Comparison of ENCODE assay signal across 20 cellular contexts in the genomic region with DNA sequence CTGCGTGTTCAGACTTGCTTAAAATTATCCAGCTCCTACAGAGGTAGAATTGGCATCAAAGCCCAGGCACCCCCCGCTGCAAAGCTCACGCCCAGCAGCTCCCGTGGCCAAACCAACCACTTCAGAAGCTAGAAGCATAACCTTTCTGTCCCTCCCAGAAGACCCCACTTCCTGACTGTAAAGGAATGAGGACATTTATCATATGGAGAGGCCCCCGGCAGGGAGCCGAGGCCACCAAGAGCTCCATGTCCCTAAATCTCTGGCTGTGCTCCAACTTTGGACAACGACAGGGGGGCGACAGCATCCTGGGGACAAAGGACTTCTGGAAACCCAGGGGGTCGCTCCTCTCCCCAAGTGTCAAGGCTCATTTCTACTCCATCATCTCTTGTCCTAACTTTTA.
DNase-seq lines count a peak whose midpoint lies in the region; ATAC-seq and TF ChIP-seq lines count a peak whose summit lies in the region.
"Had no signal": no experiment of that assay in that cellular context is flagged by ENCODE, and none has a peak within 500 bp of the region (broad histone marks: within the 10 kb centered on the region; RNA-seq: fewer than 3 reads in every experiment).

No MANE protein-coding gene starts in this region.

- no peak overlapping the region for H3K23ac ChIP-seq in H9 (ENCODE audit: insufficient read length, low read depth, low read length)

- H2AFZ ChIP-seq in H9 (ENCODE audit: low read length), result no peak overlapping the region
- H2AFZ ChIP-seq: GM23338 had no signal

- no peaks in the 10 kb centered on the region for H3K23me2 ChIP-seq in H9 (ENCODE audit: insufficient read length, low read depth, low read length, poor library complexity, severe bottlenecking)

- no CpG with 5 or more reads among the region's 9 CpGs for WGBS in H9 (ENCODE audit: extremely low coverage, insufficient read length, low lambda C conversion rate)

- peak; percentile 19 for DNase-seq in activated CD8-positive, alpha-beta memory T cell treated with anti-CD3 and anti-CD28 coated beads, Interleukin-2, amount 10 ng/mL, durations not matched to agents 7 days and 5 days
- no peak for DNase-seq in activated CD8-positive, alpha-beta memory T cell treated with anti-CD3 and anti-CD28 coated beads, Interleukin-2, amount 50 U/mL, for 48 hours
- DNase-seq in H9, result peak; percentile 11
- peak; percentile 53 for DNase-seq in left kidney (ENCODE audit: low read depth, low spot score)
- DNase-seq in osteocyte (ENCODE audit: extremely low spot score, unreplicated experiment), result peak; percentile 76
- no peak for DNase-seq in upper lobe of right lung
- DNase-seq in endothelial cell (ENCODE audit: low spot score), result no peak
- no peak for DNase-seq in effector memory CD8-positive, alpha-beta T cell
- DNase-seq: Caco-2; CD4-positive, CD25-positive, alpha-beta regulatory T cell; CD8-positive, alpha-beta T cell; DMS153; DND-41; HFFc6 had no signal

- ATAC-seq in activated CD8-positive, alpha-beta memory T cell treated with anti-CD3 and anti-CD28 coated beads, Interleukin-2, amount 10 ng/mL, durations not matched to agents 7 days and 5 days, result no peak
- ATAC-seq in upper lobe of right lung, result no peak
- no peak for ATAC-seq in effector memory CD8-positive, alpha-beta T cell (replicated peaks)
- ATAC-seq: CD8-positive, alpha-beta T cell; GM23338 had no signal

- no peak overlapping the region for H2BK20ac ChIP-seq in H9 (ENCODE audit: low read depth, low read length, poor library complexity, severe bottlenecking)

- no peak overlapping the region for H4K5ac ChIP-seq in H9 (ENCODE audit: insufficient read length, low read depth, low read length)

- no peaks in the 10 kb centered on the region for H3K79me2 ChIP-seq in H9 (ENCODE audit: insufficient read depth, low read length)

- H3K36me3 ChIP-seq in upper lobe of right lung, result no peaks in the 10 kb centered on the region
- H3K36me3 ChIP-seq: BLaER1, HAP-1 had no signal

- H2BK120ac ChIP-seq in H9 (ENCODE audit: low read depth, low read length, poor library complexity, severe bottlenecking), result no peak overlapping the region

- no peaks in the 10 kb centered on the region for H3K27me3 Mint-ChIP-seq in activated CD8-positive, alpha-beta memory T cell treated with anti-CD3 and anti-CD28 coated beads, Interleukin-2, amount 10 ng/mL, durations not matched to agents 7 days and 5 days
- H3K27me3 Mint-ChIP-seq in H9 (ENCODE audit: low read depth) (peaks cover 2% of the 10 kb centered on the region; the same call in 1 of the 2 replicates), osteocyte (ENCODE audit: unreplicated experiment) (no peaks in the 10 kb centered on the region), endothelial cell (ENCODE audit: unreplicated experiment) (peaks cover 10% of the 10 kb centered on the region)
- peaks cover 13 to 14% of the 10 kb centered on the region in 2 donors for H3K27me3 Mint-ChIP-seq in effector memory CD8-positive, alpha-beta T cell
- H3K27me3 Mint-ChIP-seq: B cell; CD4-positive, CD25-positive, alpha-beta regulatory T cell had no signal

- no peaks in the 10 kb centered on the region for H3K4me1 Mint-ChIP-seq in activated CD8-positive, alpha-beta memory T cell treated with anti-CD3 and anti-CD28 coated beads, Interleukin-2, amount 10 ng/mL, durations not matched to agents 7 days and 5 days
- H3K4me1 Mint-ChIP-seq in H9, result 0 out of 4 replicates have a peak, but pooled peaks cover 0 to 5% of the 10 kb centered on the region in 2 experiments
- no peaks in the 10 kb centered on the region for H3K4me1 Mint-ChIP-seq in osteocyte (ENCODE audit: unreplicated experiment)
- H3K4me1 Mint-ChIP-seq in endothelial cell (ENCODE audit: unreplicated experiment), result no peaks in the 10 kb centered on the region
- H3K4me1 Mint-ChIP-seq in effector memory CD8-positive, alpha-beta T cell (ENCODE audit: low read depth in 2 of 2), result no peaks in the 10 kb centered on the region
- H3K4me1 Mint-ChIP-seq: B cell; CD4-positive, CD25-positive, alpha-beta regulatory T cell; GM23338 had no signal

- no peak overlapping the region for H3K4me2 ChIP-seq in H9 (ENCODE audit: insufficient read depth, insufficient read length, low read length)
- H3K4me2 ChIP-seq: BLaER1, GM23338 had no signal

- H3K9ac ChIP-seq in H9 (ENCODE audit: extremely low read depth, insufficient read length, low read length), result no peak overlapping the region
- H3K9ac ChIP-seq: BLaER1 had no signal

- no peak overlapping the region for H3K4me3 ChIP-seq in upper lobe of right lung
- H3K4me3 ChIP-seq: BLaER1, GM23338, HAP-1 had no signal

- H2BK15ac ChIP-seq in H9 (ENCODE audit: low read depth, low read length), result no peak overlapping the region

- no peaks in the 10 kb centered on the region for H3K36me3 Mint-ChIP-seq in activated CD8-positive, alpha-beta memory T cell treated with anti-CD3 and anti-CD28 coated beads, Interleukin-2, amount 10 ng/mL, durations not matched to agents 7 days and 5 days
- H3K36me3 Mint-ChIP-seq in H9 (ENCODE audit: insufficient read depth in 1 of 3, low read depth in 3 of 3) (peaks cover 0 to 2% (median 0%) of the 10 kb centered on the region in 3 experiments; a peak in 2 of 7 replicates), osteocyte (ENCODE audit: unreplicated experiment) (no peaks in the 10 kb centered on the region), endothelial cell (ENCODE audit: low read depth, unreplicated experiment) (peaks cover 18% of the 10 kb centered on the region)
- H3K36me3 Mint-ChIP-seq in effector memory CD8-positive, alpha-beta T cell (ENCODE audit: insufficient read depth), result peaks cover 4% of the 10 kb centered on the region
- H3K36me3 Mint-ChIP-seq: CD4-positive, CD25-positive, alpha-beta regulatory T cell; CD8-positive, alpha-beta T cell had no signal

- H3K56ac ChIP-seq in H9 (ENCODE audit: insufficient read length, low read depth, low read length), result no peak overlapping the region

- H3K9me3 ChIP-seq in H9 (ENCODE audit: control insufficient read depth, low read depth, low read length) (no peaks in the 10 kb centered on the region), upper lobe of right lung (no peaks in the 10 kb centered on the region)
- H3K9me3 ChIP-seq: BLaER1, Caco-2, HAP-1 had no signal

- CTCF ChIA-PET in activated CD8-positive, alpha-beta memory T cell treated with anti-CD3 and anti-CD28 coated beads, Interleukin-2, amount 10 ng/mL, durations not matched to agents 7 days and 5 days (lab: Charles Lee), result no interaction called here

- H3K27me3 ChIP-seq in H9 (ENCODE audit: insufficient read depth, low read length) (no peaks in the 10 kb centered on the region), upper lobe of right lung (peaks cover 9% of the 10 kb centered on the region)
- H3K27me3 ChIP-seq: BLaER1 had no signal

- no peak overlapping the region for H3K4ac ChIP-seq in H9 (ENCODE audit: low read depth, low read length)

- H3K27ac ChIP-seq in H9 (ENCODE audit: insufficient read length, low read depth, low read length) (no peak overlapping the region), upper lobe of right lung (no peak overlapping the region)
- H3K27ac ChIP-seq: 22Rv1, BLaER1, C4-2B had no signal

- TF ChIP-seq CTCF in H9 (conservative IDR thresholded peaks at IDR 0.05), result no peak
- TF ChIP-seq CTCF in osteocyte (IDR thresholded peaks at IDR 0.05), result no peak
- TF ChIP-seq CTCF in upper lobe of right lung (IDR thresholded peaks at IDR 0.05), result no peak
- TF ChIP-seq CTCF in endothelial cell (IDR thresholded peaks at IDR 0.05; ENCODE audit: unreplicated experiment), result no peak

- no peak overlapping the region for H4K91ac ChIP-seq in H9 (ENCODE audit: insufficient read length, low read depth, low read length)

- H3K14ac ChIP-seq in H9 (ENCODE audit: insufficient read depth, low read length), result no peak overlapping the region

- H3K79me1 ChIP-seq in H9 (ENCODE audit: insufficient read depth, low read depth, low read length, poor library complexity, severe bottlenecking), result no peaks in the 10 kb centered on the region

- no peak overlapping the region for H3K18ac ChIP-seq in H9 (ENCODE audit: insufficient read length, low read depth, low read length)

- no peaks in the 10 kb centered on the region for H4K20me1 ChIP-seq in H9 (ENCODE audit: control insufficient read depth, insufficient read depth, insufficient read length)
- H4K20me1 ChIP-seq: BLaER1 had no signal

- H3T11ph ChIP-seq in H9 (ENCODE audit: low read length), result no peak overlapping the region

- no peak overlapping the region for H3K27ac Mint-ChIP-seq in activated CD8-positive, alpha-beta memory T cell treated with anti-CD3 and anti-CD28 coated beads, Interleukin-2, amount 10 ng/mL, durations not matched to agents 7 days and 5 days
- H3K27ac Mint-ChIP-seq in H9 (no peak overlapping the region), osteocyte (ENCODE audit: unreplicated experiment) (no peak overlapping the region), endothelial cell (ENCODE audit: unreplicated experiment) (no peak overlapping the region)
- H3K27ac Mint-ChIP-seq in effector memory CD8-positive, alpha-beta T cell, result no peak overlapping the region
- H3K27ac Mint-ChIP-seq: B cell; CD4-positive, CD25-positive, alpha-beta regulatory T cell; CD8-positive, alpha-beta T cell; GM23338; HFFc6 had no signal

- H3K4me1 ChIP-seq in H9 (ENCODE audit: insufficient read depth, low read length) (no peaks in the 10 kb centered on the region), upper lobe of right lung (no peaks in the 10 kb centered on the region)
- H3K4me1 ChIP-seq: BLaER1, Caco-2, HAP-1 had no signal

- H3K4me3 Mint-ChIP-seq in activated CD8-positive, alpha-beta memory T cell treated with anti-CD3 and anti-CD28 coated beads, Interleukin-2, amount 10 ng/mL, durations not matched to agents 7 days and 5 days, result no peak overlapping the region
- H3K4me3 Mint-ChIP-seq in H9 (no peak overlapping the region), osteocyte (ENCODE audit: unreplicated experiment) (no peak overlapping the region), endothelial cell (ENCODE audit: unreplicated experiment) (no peak overlapping the region)
- H3K4me3 Mint-ChIP-seq in effector memory CD8-positive, alpha-beta T cell, result no peak overlapping the region
- H3K4me3 Mint-ChIP-seq: B cell; CD4-positive, CD25-positive, alpha-beta regulatory T cell; CD8-positive, alpha-beta T cell; GM23338; HFFc6 had no signal

- H2AK5ac ChIP-seq in H9 (ENCODE audit: insufficient read length, low read length), result no peak overlapping the region

- no peak overlapping the region for H2BK12ac ChIP-seq in H9 (ENCODE audit: insufficient read length, low read depth, low read length)

- peaks cover 17% of the 10 kb centered on the region for H3K9me3 Mint-ChIP-seq in activated CD8-positive, alpha-beta memory T cell treated with anti-CD3 and anti-CD28 coated beads, Interleukin-2, amount 10 ng/mL, durations not matched to agents 7 days and 5 days (ENCODE audit: low read depth)
- H3K9me3 Mint-ChIP-seq in H9 (peaks cover 5 to 10% of the 10 kb centered on the region in 2 experiments; a peak in 4 of 5 replicates), osteocyte (ENCODE audit: unreplicated experiment) (peaks cover 37% of the 10 kb centered on the region), endothelial cell (ENCODE audit: unreplicated experiment) (peaks cover 40% of the 10 kb centered on the region)
- H3K9me3 Mint-ChIP-seq in effector memory CD8-positive, alpha-beta T cell, result peaks cover 1 to 16% of the 10 kb centered on the region in 2 donors

- H4K8ac ChIP-seq in H9 (replicated peaks; ENCODE audit: insufficient read length, low read depth, low read length), result no peak overlapping the region

- H2BK5ac ChIP-seq in H9 (ENCODE audit: insufficient read length, low read length), result no peak overlapping the region

- intact Hi-C loops in upper lobe of right lung (cut with DNase I), result no loop called here

Comparison
In these comparisons a context has a peak if more than half of its experiments do, and no peak if none do; other contexts are left out.
1. DNase-seq: peak in activated CD8-positive, alpha-beta memory T cell treated with anti-CD3 and anti-CD28 coated beads, Interleukin-2, amount 10 ng/mL, durations not matched to agents 7 days and 5 days (single experiment), H9 (single experiment), left kidney (single experiment) and osteocyte (single experiment); none in activated CD8-positive, alpha-beta memory T cell treated with anti-CD3 and anti-CD28 coated beads, Interleukin-2, amount 50 U/mL, for 48 hours (single experiment), upper lobe of right lung (single experiment), endothelial cell (single experiment) and effector memory CD8-positive, alpha-beta T cell (0 of 3).